19 cellular contexts compared by ENCODE assay signal in the genomic region with DNA sequence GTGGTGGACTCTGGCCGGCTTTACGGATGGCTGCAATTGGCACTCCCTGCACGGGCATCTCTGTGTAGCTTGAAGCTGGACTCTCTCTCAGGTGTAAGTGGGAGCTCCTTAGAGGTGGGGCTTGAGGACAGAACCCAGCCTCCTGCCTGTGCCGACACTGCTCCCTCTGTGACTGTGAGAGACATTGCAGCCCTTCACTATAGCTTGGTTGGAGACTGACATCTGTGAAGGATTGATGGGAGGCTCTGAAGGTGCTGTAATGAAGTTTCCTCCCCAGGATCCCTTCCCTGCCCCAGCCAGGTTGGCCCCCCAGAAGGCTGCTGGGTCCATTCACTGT.
"Had no signal": no experiment of that assay in that cellular context is flagged by ENCODE, and none has a peak within 500 bp of the region (broad histone marks: within the 10 kb centered on the region; RNA-seq: fewer than 3 reads in every experiment).

No MANE protein-coding gene starts in this region.

- H3K27me3 ChIP-seq: adrenal gland, ascending aorta, colonic mucosa, heart left ventricle, tibial artery had no signal

- H3K4me1 ChIP-seq: colonic mucosa, lower lobe of right lung had no signal

- H3K9me3 ChIP-seq: adrenal gland, ascending aorta, colonic mucosa, lower lobe of right lung, mucosa of descending colon, tibial artery had no signal

- H3K4me3 ChIP-seq: adrenal gland, ascending aorta, colonic mucosa, heart left ventricle, lower lobe of right lung, mucosa of descending colon, tibial artery had no signal

- DNase-seq: activated CD4-positive, alpha-beta memory T cell treated with anti-CD3 and anti-CD28 coated beads, Interleukin-2, amount 10 ng/mL, durations not matched to agents 7 days and 5 days; activated CD4-positive, alpha-beta T cell treated with anti-CD3 and anti-CD28 coated beads for 48 hours; activated CD8-positive, alpha-beta memory T cell treated with anti-CD3 and anti-CD28 coated beads, Interleukin-2, amount 10 ng/mL, durations not matched to agents 7 days and 5 days; activated gamma-delta T cell treated with Interleukin-2 at 50 U/mL for 16 hours; adrenal gland; colonic mucosa; left colon; lower lobe of right lung; mesendoderm; mucosa of descending colon; occipital lobe; small intestine; stimulated activated CD4-positive, alpha-beta T cell treated with anti-CD3 and anti-CD28 coated beads, Interleukin-2, amount 100 ng/mL, for 24 hours; stimulated activated naive CD8-positive, alpha-beta T cell treated with anti-CD3 and anti-CD28 coated beads, Interleukin-15, amount 100 ng/mL, for 72 hours; T-helper 17 cell; tibial artery had no signal

- H3K27ac ChIP-seq: adrenal gland, ascending aorta, colonic mucosa, epithelial cell of prostate, heart left ventricle, lower lobe of right lung, tibial artery had no signal

- H3K36me3 ChIP-seq: adrenal gland, ascending aorta, colonic mucosa, heart left ventricle, lower lobe of right lung, tibial artery had no signal
